8 cellular contexts compared by ENCODE assay signal in the genomic region with DNA sequence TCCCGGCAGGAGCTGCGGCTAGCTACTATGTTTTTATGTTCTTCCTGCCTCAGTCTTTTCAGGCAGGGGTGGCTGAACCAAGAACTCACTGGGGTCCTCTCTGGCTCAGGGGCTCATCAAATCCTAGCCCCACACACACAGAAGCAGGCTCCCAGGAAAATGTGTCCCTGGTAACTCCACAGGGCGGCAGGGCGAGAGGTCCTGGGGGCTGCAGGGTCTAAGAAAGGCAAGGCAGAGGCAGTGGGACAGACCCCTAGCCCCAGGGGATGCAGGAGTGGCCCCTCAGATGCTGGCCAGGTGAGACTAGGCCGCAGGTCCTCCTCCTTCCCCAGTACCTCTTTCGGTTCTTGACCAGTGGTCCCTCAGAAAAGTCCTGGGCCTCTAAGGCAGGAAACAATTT. TPM values are rescaled to one million over a fixed set of nuclear protein-coding genes. Genes with fewer than 3 reads are reported as not detected.
DNase-seq lines count a peak whose midpoint lies in the region; ATAC-seq, FAIRE-seq and TF ChIP-seq lines count a peak whose summit lies in the region.

No MANE protein-coding gene starts in this region.

- TSS peak; percentile 36 for BruUV-seq in GM12878 (replicated peaks; lab: Mats Ljungman, UMichigan)

- H3K27me3 ChIP-seq in GM12878 (replicated peaks in 1 of 2; ENCODE audit: control insufficient read depth in 2 of 2, insufficient read depth in 2 of 2, low read length in 1 of 2) (no peaks in the 10 kb centered on the region), muscle layer of duodenum (ENCODE audit: low read depth, low read length) (no peaks in the 10 kb centered on the region), WERI-Rb-1 (ENCODE audit: insufficient read depth, low read depth, severe bottlenecking) (no peaks in the 10 kb centered on the region)

- no peak for TF ChIP-seq EP300 in A549 (IDR thresholded peaks at IDR 0.05)
- no peak for TF ChIP-seq EP300 in GM12878 (IDR thresholded peaks at IDR 0.05; ENCODE audit: borderline replicate concordance in 1 of 2, control insufficient read depth in 1 of 2, low read depth in 2 of 2, low read length in 2 of 2)

- H3K9ac ChIP-seq in GM12878 (ENCODE audit: control insufficient read depth, insufficient read depth, low read length): peak overlapping the region; percentile 82

- H3K27ac ChIP-seq in A549: peak overlapping the region; percentile 74 to 84
- peak overlapping the region; percentile 94 for H3K27ac ChIP-seq in GM12878 (ENCODE audit: control insufficient read depth, insufficient read depth)
- peak overlapping the region; percentile 58 for H3K27ac ChIP-seq in muscle layer of duodenum (ENCODE audit: low read length)
- no peak overlapping the region for H3K27ac ChIP-seq in WERI-Rb-1

- 97% methylated on average over 5 of the region's 6 CpGs for WGBS in A549 (ENCODE audit: missing lambda C conversion rate)
- 6% methylated on average over 6 of the region's 6 CpGs for WGBS in GM12878 (ENCODE audit: insufficient coverage, insufficient replicate concordance, low lambda C conversion rate, missing lambda C conversion rate)

- H3K9me3 ChIP-seq in A549 (peaks cover 6% of the 10 kb centered on the region; the same call in 1 of the 3 replicates), GM12878 (replicated peaks; ENCODE audit: control insufficient read depth, insufficient read depth, low read length) (peaks cover 14% of the 10 kb centered on the region), muscle layer of duodenum (ENCODE audit: control insufficient read depth in 1 of 2, low read length in 2 of 2) (no peaks in the 10 kb centered on the region), WERI-Rb-1 (ENCODE audit: severe bottlenecking) (no peaks in the 10 kb centered on the region)

- H3K36me3 ChIP-seq in GM12878 (ENCODE audit: control insufficient read depth in 2 of 2, insufficient read depth in 2 of 2, low read length in 1 of 2) (peaks cover 29 to 54% of the 10 kb centered on the region in 2 experiments), muscle layer of duodenum (ENCODE audit: control insufficient read depth in 1 of 2, insufficient read depth in 2 of 2, low read length in 2 of 2) (peaks cover 34 to 38% of the 10 kb centered on the region in 2 donors), WERI-Rb-1 (peaks cover 77% of the 10 kb centered on the region)

- intact Hi-C loops in GM12878 (cut with micrococcal nuclease; ENCODE audit: unreplicated experiment): loop anchor here (2.0 to 5.0 kb wide), 2 partner anchors 26 to 236 kb away; partner anchors contain the start of gene SETD2

- TF ChIP-seq RAD21 in A549 (conservative IDR thresholded peaks at IDR 0.05 in 1 of 2, IDR thresholded peaks at IDR 0.05 in 1 of 2) (no peak), GM12878 (IDR thresholded peaks at IDR 0.05; ENCODE audit: insufficient read depth, low read depth, low read length) (no peak)

- CTCF ChIA-PET in A549 (lab: Yijun Ruan, JAX) (interaction anchor here (0.8 to 5.2 kb wide), 8 partner anchors 8 to 73 kb away, joined by 3 to 62 read pairs (median 3); partner anchors contain the start of gene NBEAL2), GM12878 (lab: Yijun Ruan, JAX) (interaction anchor here (0.6 to 4.1 kb wide), 10 partner anchors 17 to 356 kb away, joined by 3 to 14 read pairs (median 4); partner anchors contain the start of genes KIF9, KLHL18 and NBEAL2)

- ATAC-seq in A549: no peak
- ATAC-seq in GM21528 (IDR thresholded peaks at IDR 0.05; ENCODE audit: low FRiP score, unreplicated experiment): peak; percentile 15
- ATAC-seq in GM12878: peak; percentile 2
- no peak for ATAC-seq in HG02870 (IDR thresholded peaks at IDR 0.05; ENCODE audit: unreplicated experiment)

- no peak overlapping the region for H2AFZ ChIP-seq in GM12878 (ENCODE audit: control insufficient read depth, low read depth, low read length)

- no peak overlapping the region for H3K4me2 ChIP-seq in A549
- peak overlapping the region; percentile 96 for H3K4me2 ChIP-seq in GM12878 (ENCODE audit: control insufficient read depth, insufficient read depth)

- no peaks in the 10 kb centered on the region for H4K20me1 ChIP-seq in GM12878 (ENCODE audit: control insufficient read depth, insufficient read depth)

- POLR2A ChIA-PET in A549 (lab: Yijun Ruan, JAX) (interaction anchor here (0.6 to 0.7 kb wide), 2 partner anchors 51 to 53 kb away, joined by 3 read pairs; partner anchors contain the start of gene NBEAL2), GM12878 (lab: Charles Lee) (interaction anchor here (0.7 to 12.6 kb wide), 14 partner anchors 14 to 238 kb away, joined by 3 to 163 read pairs (median 6); partner anchors contain the start of genes CCDC12, NBEAL2 and SETD2)

- SMC1A ChIA-PET in GM12878 (lab: Charles Lee; ENCODE audit: uncharacterized antibody, unreplicated experiment): interaction anchor here (0.7 to 17.5 kb wide), 17 partner anchors 9 to 215 kb away, joined by 3 to 298 read pairs (median 4); partner anchors contain the start of genes CCDC12 and NBEAL2

- TF ChIP-seq CTCF in A549 (IDR thresholded peaks at IDR 0.05) (no peak), GM12878 (IDR thresholded peaks at IDR 0.05 in 2 of 3, conservative IDR thresholded peaks at IDR 0.05 in 1 of 3; ENCODE audit: control insufficient read depth in 2 of 3, extremely low read depth in 1 of 3, insufficient read depth in 1 of 3, low read depth in 3 of 3, low read length in 3 of 3) (no peak), WERI-Rb-1 (IDR thresholded peaks at IDR 0.05; ENCODE audit: low read depth, low read length) (no peak)

- in situ Hi-C loops in GM12878 (cut with MboI): no loop called here

- H3K4me3 ChIP-seq in A549: no peak overlapping the region
- H3K4me3 ChIP-seq in GM12878: peak overlapping the region; percentile 44; the same call in 1 of the 2 replicates
- H3K4me3 ChIP-seq in muscle layer of duodenum (ENCODE audit: low read depth in 1 of 2, low read length in 2 of 2): no peak overlapping the region
- H3K4me3 ChIP-seq in WERI-Rb-1 (ENCODE audit: low read depth, low read length): no peak overlapping the region

- peaks cover 40% of the 10 kb centered on the region for H3K79me2 ChIP-seq in GM12878 (ENCODE audit: control insufficient read depth, insufficient read depth, low read length)

- RAD21 ChIA-PET in GM12878 (lab: Charles Lee; ENCODE audit: unreplicated experiment): interaction anchor here (0.8 to 4.2 kb wide), 14 partner anchors 10 to 340 kb away, joined by 3 to 38 read pairs (median 8); partner anchors contain the start of genes CCDC12 and NBEAL2

- H3K4me1 ChIP-seq in A549 (peaks cover 58% of the 10 kb centered on the region), GM12878 (ENCODE audit: control insufficient read depth, insufficient read depth, low read length) (peaks cover 61% of the 10 kb centered on the region), muscle layer of duodenum (ENCODE audit: control insufficient read depth in 1 of 2, insufficient read depth in 2 of 2, low read length in 2 of 2) (peaks cover 31 to 41% of the 10 kb centered on the region in 2 donors)

- no peak for FAIRE-seq in A549 (lab: Jason Lieb, UNC)
- no peak for FAIRE-seq in GM12878 (lab: Jason Lieb, UNC)

- TF ChIP-seq POLR2A in A549 (IDR thresholded peaks at IDR 0.05; ENCODE audit: low read length) (no peak), GM12878 (IDR thresholded peaks at IDR 0.05; ENCODE audit: low read depth, low read length) (no peak)

- DNase-seq in A549 (ENCODE audit: low read depth in 1 of 2, low spot score in 1 of 2) (no peak), GM12878 (ENCODE audit: low read depth, low spot score) (no peak), occipital lobe (lab: John Stamatoyannopoulos, UW) (no peak), NCI-H345 treated with DMSO at 0.1 percent for 48 hours (lab: John Stamatoyannopoulos, UW; ENCODE audit: unreplicated experiment) (no peak), WERI-Rb-1 (no peak)

RNA-seq across cellular contexts. Expression of gene PTH1R, which starts 48.9 kb away (rescaled TPM):
- 0.20 and 0.45 TPM in 2 replicates for polyA plus RNA-seq in A549 (2011; rRNA removed)
- polyA plus RNA-seq in A549 (2012; cell fraction: cytosol; rRNA removed): 0.63 and 0.83 TPM in 2 replicates
- 1.7 and 2.2 TPM in 2 replicates for polyA plus RNA-seq in A549 (2012; cell fraction: nucleus; rRNA removed)
- 0.53 to 0.76 TPM (median 0.54 TPM) in 3 replicates for polyA plus RNA-seq in A549 (2017; fragmentation: RNase III; extraction: RNeasy Plus Mini Kit Qiagen cat#74134 plus additional on column Dnase treatment)
- polyA minus RNA-seq in A549 (2011; rRNA and poly(A)+ RNA removed): 0.24 and 0.87 TPM in 2 replicates
- not detected in 2 replicates for total RNA-seq in GM12878 (2013; cell fraction: nucleolus; rRNA removed)
- not detected in 2 replicates for total RNA-seq in GM12878 (2014; rRNA removed)
- total RNA-seq in GM12878 (2014; rRNA removed; fragmentation: Illumina TruSeq; extraction: Trizol): not detected in 2 replicates
- not detected in 2 replicates for total RNA-seq in GM12878 (2021)
- not detected for polyA plus RNA-seq in GM12878 (2011; ENCODE audit: low read depth)
- not detected in 2 replicates for polyA plus RNA-seq in GM12878 (2011; rRNA removed)
- 0.03 and 0.13 TPM in 2 replicates for polyA plus RNA-seq in GM12878 (2011; cell fraction: cytosol; rRNA removed)
- 0.61 and 1.2 TPM in 2 replicates for polyA plus RNA-seq in GM12878 (2011; cell fraction: nucleus; rRNA removed)
- polyA plus RNA-seq in GM12878 (2012): 0.22 TPM in 1 of 2 replicates, not detected in the other
- polyA plus RNA-seq in GM12878 (2014; fragmentation: Illumina TruSeq; extraction: Trizol): not detected in 2 replicates
- polyA plus RNA-seq in GM12878 (2014; fragmentation: Nextera tagmentation; extraction: Ambion mirVana): not detected
- polyA plus RNA-seq in GM12878 (2014; rRNA removed): 0.20 TPM in 1 of 2 replicates, not detected in the other
- not detected for polyA plus RNA-seq in GM12878 (2016; fragmentation: Nextera tagmentation; extraction: Ambion mirVana)
- polyA minus RNA-seq in GM12878 (2011; rRNA and poly(A)+ RNA removed): not detected in 2 replicates
- not detected in 2 replicates for polyA minus RNA-seq in GM12878 (2011; cell fraction: cytosol; rRNA and poly(A)+ RNA removed)
- not detected in 2 replicates for polyA minus RNA-seq in GM12878 (2011; cell fraction: nucleus; rRNA and poly(A)+ RNA removed)
- total RNA-seq in occipital lobe: 2.3 TPM

RNA-seq across cellular contexts. Expression of gene CCDC12, which starts 50.1 kb away (rescaled TPM):
- 21.7 and 34.8 TPM in 2 replicates for polyA plus RNA-seq in A549 (2011; rRNA removed)
- 53.8 and 83.7 TPM in 2 replicates for polyA plus RNA-seq in A549 (2012; cell fraction: cytosol; rRNA removed)
- 44.0 and 54.7 TPM in 2 replicates for polyA plus RNA-seq in A549 (2012; cell fraction: nucleus; rRNA removed)
- polyA plus RNA-seq in A549 (2017; fragmentation: RNase III; extraction: RNeasy Plus Mini Kit Qiagen cat#74134 plus additional on column Dnase treatment): 74.2 to 81.0 TPM (median 79.2 TPM) in 3 replicates
- polyA minus RNA-seq in A549 (2011; rRNA and poly(A)+ RNA removed): 30.5 and 33.9 TPM in 2 replicates
- total RNA-seq in GM12878 (2013; cell fraction: nucleolus; rRNA removed): 111 and 121 TPM in 2 replicates
- 46.9 and 53.0 TPM in 2 replicates for total RNA-seq in GM12878 (2014; rRNA removed)
- total RNA-seq in GM12878 (2014; rRNA removed; fragmentation: Illumina TruSeq; extraction: Trizol): 67.3 and 72.4 TPM in 2 replicates
- 65.8 and 65.9 TPM in 2 replicates for total RNA-seq in GM12878 (2021)
- polyA plus RNA-seq in GM12878 (2011; ENCODE audit: low read depth): 29.4 TPM
- 31.2 and 45.6 TPM in 2 replicates for polyA plus RNA-seq in GM12878 (2011; rRNA removed)
- polyA plus RNA-seq in GM12878 (2011; cell fraction: cytosol; rRNA removed): 52.2 and 68.0 TPM in 2 replicates
- polyA plus RNA-seq in GM12878 (2011; cell fraction: nucleus; rRNA removed): 63.4 and 85.5 TPM in 2 replicates
- 47.7 and 72.7 TPM in 2 replicates for polyA plus RNA-seq in GM12878 (2012)
- 11.2 and 63.3 TPM in 2 replicates for polyA plus RNA-seq in GM12878 (2014; fragmentation: Illumina TruSeq; extraction: Trizol)
- polyA plus RNA-seq in GM12878 (2014; fragmentation: Nextera tagmentation; extraction: Ambion mirVana): 10 to 100 TPM in 1 of 2 experiments, 1 to 10 TPM in 1; 9.2 to 22.5 TPM
- polyA plus RNA-seq in GM12878 (2014; rRNA removed): 59.3 and 67.6 TPM in 2 replicates
- polyA plus RNA-seq in GM12878 (2016; fragmentation: Nextera tagmentation; extraction: Ambion mirVana): 10 to 100 TPM; 83.1 to 91.4 TPM
- 69.5 and 77.8 TPM in 2 replicates for polyA minus RNA-seq in GM12878 (2011; rRNA and poly(A)+ RNA removed)
- 15.6 and 18.2 TPM in 2 replicates for polyA minus RNA-seq in GM12878 (2011; cell fraction: cytosol; rRNA and poly(A)+ RNA removed)
- 64.3 and 144 TPM in 2 replicates for polyA minus RNA-seq in GM12878 (2011; cell fraction: nucleus; rRNA and poly(A)+ RNA removed)
- 17.5 TPM for total RNA-seq in occipital lobe

RNA-seq across cellular contexts. Expression of gene NBEAL2, which starts 53.0 kb away (rescaled TPM):
- polyA plus RNA-seq in A549 (2011; rRNA removed) (9.6 and 13.3 TPM in 2 replicates), A549 (2017; fragmentation: RNase III; extraction: RNeasy Plus Mini Kit Qiagen cat#74134 plus additional on column Dnase treatment) (43.4 to 54.0 TPM (median 47.3 TPM) in 3 replicates), GM12878 (2011; rRNA removed) (17.1 and 29.0 TPM in 2 replicates), GM12878 (2014; fragmentation: Illumina TruSeq; extraction: Trizol) (16.4 and 41.4 TPM in 2 replicates), GM12878 (2014; fragmentation: Nextera tagmentation; extraction: Ambion mirVana) (under 1 TPM; 0.07 to 0.18 TPM), GM12878 (2014; rRNA removed) (96.3 and 110 TPM in 2 replicates), GM12878 (2016; fragmentation: Nextera tagmentation; extraction: Ambion mirVana) (10 to 100 TPM; 22.5 to 29.7 TPM)
- polyA plus RNA-seq in A549 (2012; cell fraction: cytosol; rRNA removed): 45.5 and 60.4 TPM in 2 replicates
- polyA plus RNA-seq in A549 (2012; cell fraction: nucleus; rRNA removed): 409 and 469 TPM in 2 replicates
- polyA minus RNA-seq in A549 (2011; rRNA and poly(A)+ RNA removed): 14.9 and 24.5 TPM in 2 replicates
- 152 and 168 TPM in 2 replicates for total RNA-seq in GM12878 (2013; cell fraction: nucleolus; rRNA removed)
- total RNA-seq in GM12878 (2014; rRNA removed) (47.2 and 52.0 TPM in 2 replicates), GM12878 (2014; rRNA removed; fragmentation: Illumina TruSeq; extraction: Trizol) (19.7 and 21.8 TPM in 2 replicates), GM12878 (2021) (106 and 127 TPM in 2 replicates), occipital lobe (3.3 TPM)
- 27.1 TPM for polyA plus RNA-seq in GM12878 (2011; ENCODE audit: low read depth)
- 39.5 and 52.6 TPM in 2 replicates for polyA plus RNA-seq in GM12878 (2011; cell fraction: cytosol; rRNA removed)
- polyA plus RNA-seq in GM12878 (2011; cell fraction: nucleus; rRNA removed): 940 and 1,024 TPM in 2 replicates
- polyA plus RNA-seq in GM12878 (2012): 62.9 and 78.4 TPM in 2 replicates
- polyA minus RNA-seq in GM12878 (2011; rRNA and poly(A)+ RNA removed): 21.7 and 46.1 TPM in 2 replicates
- polyA minus RNA-seq in GM12878 (2011; cell fraction: cytosol; rRNA and poly(A)+ RNA removed): 21.8 and 25.3 TPM in 2 replicates
- polyA minus RNA-seq in GM12878 (2011; cell fraction: nucleus; rRNA and poly(A)+ RNA removed): 95.1 and 139 TPM in 2 replicates

Comparison
In these comparisons a context has a peak if more than half of its experiments do, and no peak if none do; other contexts are left out.
1. ATAC-seq: peak in GM21528 (single experiment) and GM12878 (single experiment); none in A549 (0 of 2) and HG02870 (single experiment).